In the genomic region with DNA sequence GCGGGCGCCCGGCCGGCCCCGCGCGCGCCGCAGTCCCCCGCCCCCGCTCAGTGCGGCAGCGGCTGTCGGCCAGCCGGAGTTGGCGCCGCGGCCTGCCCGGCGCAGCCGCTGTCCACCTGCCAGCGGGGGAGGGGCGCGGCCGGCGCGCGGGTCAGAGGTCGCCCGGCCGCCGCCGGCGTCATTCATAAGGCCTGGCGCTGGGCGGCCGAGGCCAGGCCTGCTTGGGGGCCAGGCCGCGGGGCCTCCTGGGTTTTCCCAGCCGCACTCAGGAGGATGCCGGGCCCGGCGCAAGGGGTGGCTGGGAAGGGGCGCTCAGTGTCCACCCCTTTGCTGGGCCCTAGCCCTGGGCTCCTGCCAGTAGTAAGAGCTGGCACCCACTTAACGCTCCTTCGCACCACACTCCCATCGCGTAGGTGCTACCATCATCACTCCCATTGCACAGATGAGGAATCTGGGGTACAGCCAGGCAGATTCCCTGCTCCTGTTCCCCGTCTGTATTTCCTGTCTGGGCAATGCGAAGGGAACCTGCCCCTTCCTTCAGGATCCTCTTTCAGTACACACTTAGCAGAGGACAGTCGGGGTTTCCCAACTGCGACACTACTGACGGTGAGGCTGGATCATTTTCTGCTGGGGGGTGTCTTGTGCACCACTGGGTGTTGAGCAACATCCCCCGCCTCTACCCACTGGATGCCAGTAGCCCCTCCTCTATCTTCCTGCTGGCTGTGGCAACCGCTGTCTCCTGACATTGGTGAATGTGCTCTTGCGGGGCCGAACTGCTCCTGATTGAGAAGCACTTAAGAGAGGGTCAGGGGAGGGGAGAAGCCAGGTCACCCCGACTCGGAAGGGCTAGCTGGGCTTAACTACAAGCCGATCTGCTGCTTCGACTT, we compare ENCODE assay signal across 8 cellular contexts.
DNase-seq lines count a peak whose midpoint lies in the region; ATAC-seq and TF ChIP-seq lines count a peak whose summit lies in the region.

No MANE protein-coding gene starts in this region.

- peak overlapping the region; percentile 78 to 98 (median 92) for H3K4me3 ChIP-seq in BLaER1 treated with 17β-estradiol and CSF1 and Interleukin-3, amounts not matched to agents 10 nM and 100 nM

- no peaks in the 10 kb centered on the region for H3K27me3 ChIP-seq in BLaER1 treated with 17β-estradiol and CSF1 and Interleukin-3, amounts not matched to agents 10 nM and 100 nM
- H3K27me3 ChIP-seq in layer of hippocampus (ENCODE audit: control insufficient read depth, insufficient read depth, low read length): no peaks in the 10 kb centered on the region

- H3K9ac ChIP-seq in BLaER1 treated with 17β-estradiol and CSF1 and Interleukin-3, amounts not matched to agents 10 nM and 100 nM: peak overlapping the region; percentile 86 to 97 (median 93)

- H3K9me3 ChIP-seq in BLaER1 treated with 17β-estradiol and CSF1 and Interleukin-3, amounts not matched to agents 10 nM and 100 nM (replicated peaks in 1 of 11): no peaks in the 10 kb centered on the region

- H3K4me2 ChIP-seq in BLaER1 treated with 17β-estradiol and CSF1 and Interleukin-3, amounts not matched to agents 10 nM and 100 nM: peak overlapping the region; percentile 89 to 100 (median 99)

- DNase-seq in LoVo (ENCODE audit: low spot score) (peak; percentile 9), T1000 (lab: John Stamatoyannopoulos, UW) (peak; percentile 60)
- DNase-seq in stimulated activated CD4-positive, alpha-beta T cell treated with anti-CD3 and anti-CD28 coated beads, Interleukin-15, amount 100 ng/mL, for 24 hours: peak; percentile 51

- H3K27ac ChIP-seq in BLaER1 treated with 17β-estradiol and CSF1 and Interleukin-3, amounts not matched to agents 10 nM and 100 nM: peak overlapping the region; percentile 92 to 98 (median 96)
- H3K27ac ChIP-seq in cingulate gyrus (ENCODE audit: low read depth, low read length): peak overlapping the region; percentile 95
- H3K27ac ChIP-seq in layer of hippocampus (ENCODE audit: low read depth, low read length): peak overlapping the region; percentile 99

- TF ChIP-seq POLR2A in GM18505 (IDR thresholded peaks at IDR 0.05; ENCODE audit: borderline replicate concordance, extremely low read depth, insufficient read depth, insufficient read length): no peak

- peaks cover 0 to 41% (median 31%) of the 10 kb centered on the region in 11 experiments; a peak in 16 of 22 replicates for H3K36me3 ChIP-seq in BLaER1 treated with 17β-estradiol and CSF1 and Interleukin-3, amounts not matched to agents 10 nM and 100 nM

- peaks cover 0 to 35% (median 17%) of the 10 kb centered on the region in 11 experiments; a peak in 17 of 22 replicates for H4K20me1 ChIP-seq in BLaER1 treated with 17β-estradiol and CSF1 and Interleukin-3, amounts not matched to agents 10 nM and 100 nM

- peak; percentile 29 for ATAC-seq in GM19397 (IDR thresholded peaks at IDR 0.05; ENCODE audit: unreplicated experiment)
- ATAC-seq in GM18505 (IDR thresholded peaks at IDR 0.05; ENCODE audit: unreplicated experiment): no peak

- H3K4me1 ChIP-seq in BLaER1 treated with 17β-estradiol and CSF1 and Interleukin-3, amounts not matched to agents 10 nM and 100 nM: peaks cover 56 to 75% (median 61%) of the 10 kb centered on the region in 10 experiments

Comparison
In these comparisons a context has a peak if more than half of its experiments do, and no peak if none do; other contexts are left out.
1. DNase-seq: peak in every context shown above with its lines; median percentile 60 in T1000; 51 in stimulated activated CD4-positive, alpha-beta T cell treated with anti-CD3 and anti-CD28 coated beads, Interleukin-15, amount 100 ng/mL, for 24 hours; 9 in LoVo.